Comparison of ENCODE assay signal across 14 cellular contexts in the genomic region with DNA sequence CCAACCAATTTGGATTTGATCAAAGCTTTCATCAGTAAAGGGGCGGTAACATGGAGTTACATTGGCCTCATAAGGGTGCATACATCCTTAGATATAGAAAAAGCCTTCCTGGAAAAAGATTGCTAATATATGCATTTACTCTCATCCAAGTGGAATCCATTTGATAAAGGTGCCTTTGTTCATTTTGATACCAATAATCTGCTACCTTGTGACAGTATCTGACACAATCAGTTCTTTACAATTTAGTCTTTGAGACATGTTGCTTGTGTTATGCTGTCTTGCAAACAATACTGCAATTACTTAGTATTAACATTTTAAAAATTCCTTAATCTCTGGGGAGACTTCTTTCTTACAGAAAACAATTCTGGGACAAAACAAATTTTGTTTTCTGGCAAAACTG.
DNase-seq lines count a peak whose midpoint lies in the region; ATAC-seq lines count a peak whose summit lies in the region.
"Had no signal": no experiment of that assay in that cellular context is flagged by ENCODE, and none has a peak within 500 bp of the region (broad histone marks: within the 10 kb centered on the region; RNA-seq: fewer than 3 reads in every experiment).

No MANE protein-coding gene starts in this region.

- no peaks in the 10 kb centered on the region for H3K9me3 Mint-ChIP-seq in activated CD4-positive, alpha-beta T cell treated with anti-CD3 and anti-CD28 coated beads, Interleukin-2, amount 10 ng/mL, durations not matched to agents 7 days and 5 days

- DNase-seq in activated CD4-positive, alpha-beta T cell treated with anti-CD3 and anti-CD28 coated beads, Interleukin-2, amount 10 ng/mL, durations not matched to agents 7 days and 5 days: no peak
- no peak for DNase-seq in activated CD4-positive, alpha-beta T cell treated with anti-CD3 and anti-CD28 coated beads, Interleukin-2, amount 50 U/mL, for 48 hours
- DNase-seq in SK-MEL-5 (ENCODE audit: low read depth, low spot score): peak; percentile 95
- DNase-seq in NCI-H2227 treated with DMSO at 0.1 percent for 48 hours (lab: John Stamatoyannopoulos, UW): no peak
- DNase-seq: AML-193; Caco-2; Calu3; CD4-positive, alpha-beta memory T cell; CD8-positive, alpha-beta memory T cell; DMS79 treated with DMSO at 0.1 percent for 48 hours; GF-D8 had no signal

- H3K27ac Mint-ChIP-seq in activated CD4-positive, alpha-beta T cell treated with anti-CD3 and anti-CD28 coated beads, Interleukin-2, amount 10 ng/mL, durations not matched to agents 7 days and 5 days: peak overlapping the region; percentile 68
- H3K27ac Mint-ChIP-seq: B cell; CD4-positive, alpha-beta memory T cell; CD8-positive, alpha-beta memory T cell had no signal

- no peak overlapping the region for H3K4me3 Mint-ChIP-seq in activated CD4-positive, alpha-beta T cell treated with anti-CD3 and anti-CD28 coated beads, Interleukin-2, amount 10 ng/mL, durations not matched to agents 7 days and 5 days
- H3K4me3 Mint-ChIP-seq: B cell; CD4-positive, alpha-beta memory T cell; CD8-positive, alpha-beta memory T cell had no signal

- CTCF ChIA-PET in activated CD4-positive, alpha-beta T cell treated with anti-CD3 and anti-CD28 coated beads, Interleukin-2, amount 10 ng/mL, durations not matched to agents 7 days and 5 days (lab: Charles Lee): no interaction called here

- POLR2A ChIA-PET in activated CD4-positive, alpha-beta T cell treated with anti-CD3 and anti-CD28 coated beads, Interleukin-2, amount 10 ng/mL, durations not matched to agents 7 days and 5 days (lab: Charles Lee): no interaction called here

- no peaks in the 10 kb centered on the region for H3K36me3 Mint-ChIP-seq in activated CD4-positive, alpha-beta T cell treated with anti-CD3 and anti-CD28 coated beads, Interleukin-2, amount 10 ng/mL, durations not matched to agents 7 days and 5 days (ENCODE audit: low read depth)
- H3K36me3 Mint-ChIP-seq: CD4-positive, alpha-beta memory T cell; CD8-positive, alpha-beta memory T cell had no signal

- in situ Hi-C loops in SK-MEL-5 (cut with HindIII; ENCODE audit: low pct_unique_long_range_greater_than_20kb, low sequenced_read_pairs): no loop called here

- no peak for ATAC-seq in GM19351 (IDR thresholded peaks at IDR 0.05; ENCODE audit: unreplicated experiment)
- ATAC-seq: A549 had no signal

- peaks cover 29% of the 10 kb centered on the region for H3K4me1 Mint-ChIP-seq in activated CD4-positive, alpha-beta T cell treated with anti-CD3 and anti-CD28 coated beads, Interleukin-2, amount 10 ng/mL, durations not matched to agents 7 days and 5 days
- H3K4me1 Mint-ChIP-seq: B cell; CD4-positive, alpha-beta memory T cell; CD8-positive, alpha-beta memory T cell had no signal

- H3K27me3 Mint-ChIP-seq in activated CD4-positive, alpha-beta T cell treated with anti-CD3 and anti-CD28 coated beads, Interleukin-2, amount 10 ng/mL, durations not matched to agents 7 days and 5 days: peaks cover 14% of the 10 kb centered on the region
- H3K27me3 Mint-ChIP-seq: B cell; CD4-positive, alpha-beta memory T cell; CD8-positive, alpha-beta memory T cell had no signal
